21 cellular contexts compared by ENCODE assay signal in genomic region chr7:116641551-116642153, GRCh38. TPM values are rescaled to one million over a fixed set of nuclear protein-coding genes. Genes with fewer than 3 reads are reported as not detected.
A peak's percentile ranks its signal among the peaks of the same experiment; 100 is the strongest.
DNase-seq lines count a peak whose midpoint lies in the region; ATAC-seq, FAIRE-seq and TF ChIP-seq lines count a peak whose summit lies in the region.
"Had no signal": no experiment of that assay in that cellular context is flagged by ENCODE, and none has a peak within 500 bp of the region (broad histone marks: within the 10 kb centered on the region; RNA-seq: fewer than 3 reads in every experiment).

No MANE protein-coding gene starts in this region.

- no peaks in the 10 kb centered on the region for H3K27me3 ChIP-seq in pancreas
- H3K27me3 ChIP-seq: BE2C had no signal

- intact Hi-C loops in pancreas (cut with DNase I), result no loop called here

- DNase-seq in pancreas (no peak), cerebellar cortex (ENCODE audit: low spot score) (no peak), glomerular visceral epithelial cell (ENCODE audit: extremely low spot score) (no peak), SKM-1 (lab: John Stamatoyannopoulos, UW; ENCODE audit: unreplicated experiment) (no peak)
- DNase-seq: ACHN; BE2C; C1 segment of cervical spinal cord; CD4-positive, CD25-positive, alpha-beta regulatory T cell; CD8-positive, alpha-beta memory T cell; COR-L47; DMS 273 treated with DMSO at 0.1 percent for 48 hours; DMS53; DND-41; EL had no signal

- H3K9me3 ChIP-seq in pancreas, result no peaks in the 10 kb centered on the region
- H3K9me3 ChIP-seq: BE2C had no signal

- FAIRE-seq in G401.6 (lab: Jason Lieb, UNC) (peak; percentile 79), TTC549 (lab: Jason Lieb, UNC) (peak; percentile 55), colon (lab: Jason Lieb, UNC) (peak; percentile 72), pancreas (lab: Jason Lieb, UNC) (peak; percentile 82)
- FAIRE-seq: GM12892, GM18507, H54 had no signal

- no peaks in the 10 kb centered on the region for H3K4me1 ChIP-seq in pancreas
- H3K4me1 ChIP-seq: BE2C had no signal

- 96 to 98% methylated on average over 2 of the region's 2 CpGs for WGBS in pancreas, 2 donors

- no peak for TF ChIP-seq CTCF in pancreas (IDR thresholded peaks at IDR 0.05)

- ATAC-seq in pancreas, result no peak
- ATAC-seq: GM23338 had no signal

- no peaks in the 10 kb centered on the region for H3K36me3 ChIP-seq in pancreas
- H3K36me3 ChIP-seq: BE2C had no signal

- H3K4me3 ChIP-seq in pancreas, result no peak overlapping the region
- H3K4me3 ChIP-seq: GM23338 had no signal

- H3K27ac ChIP-seq in pancreas, result no peak overlapping the region

RNA-seq across cellular contexts. Expression of gene MET, which starts 30.3 kb away (rescaled TPM):
- 10 to 100 TPM; 10.7 to 23.5 (median 17.9) TPM for total RNA-seq in pancreas
- 1 to 10 TPM; 2.0 to 2.7 TPM for polyA plus RNA-seq in pancreas
- total RNA-seq: CD4-positive, CD25-positive, alpha-beta regulatory T cell had no signal
- polyA plus RNA-seq: CD4-positive, CD25-positive, alpha-beta regulatory T cell; CD8-positive, alpha-beta memory T cell had no signal
